8 cellular contexts compared by ENCODE assay signal in the genomic region with DNA sequence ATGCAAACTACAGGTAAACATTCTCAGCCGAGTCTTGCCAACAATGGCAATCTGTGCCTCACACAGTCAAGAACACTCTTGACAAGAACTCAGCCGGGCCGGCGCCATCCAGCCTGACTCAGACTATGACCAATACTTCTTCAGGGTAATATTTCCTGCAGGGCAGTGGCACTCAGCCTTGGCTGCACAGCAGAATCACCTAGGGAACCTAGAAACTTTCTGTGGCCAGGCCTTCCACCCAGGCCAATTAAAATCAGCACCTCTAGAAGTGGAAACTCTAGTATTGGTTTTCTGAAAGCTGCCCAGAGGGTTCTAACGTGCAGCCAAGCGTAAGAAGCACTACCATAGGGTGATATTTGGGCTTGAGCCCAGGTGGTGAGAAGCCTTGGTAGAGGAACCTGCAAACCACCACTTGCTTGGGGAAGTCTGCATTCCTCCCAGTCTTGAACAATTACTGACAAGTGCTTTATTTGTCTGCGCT.
DNase-seq lines count a peak whose midpoint lies in the region; ATAC-seq and TF ChIP-seq lines count a peak whose summit lies in the region.

No MANE protein-coding gene starts in this region.

- H3K9me3 ChIP-seq in aorta (ENCODE audit: control insufficient read depth, low read length): no peaks in the 10 kb centered on the region

- intact Hi-C loops in aorta (cut with DNase I): no loop called here

- ATAC-seq in aorta (ENCODE audit: low FRiP score): no peak
- no peak for ATAC-seq in GM21360 (IDR thresholded peaks at IDR 0.05; ENCODE audit: unreplicated experiment)

- no peaks in the 10 kb centered on the region for H3K27me3 ChIP-seq in aorta (ENCODE audit: control insufficient read depth in 1 of 2, insufficient read depth in 2 of 2, low read length in 1 of 2)

- TF ChIP-seq EP300 in Ishikawa (IDR thresholded peaks at IDR 0.05; ENCODE audit: borderline replicate concordance): peak; percentile 49; the same call in 1 of the 2 replicates

- 41 to 46% methylated on average over 7 of the region's 7 CpGs for WGBS in aorta, 2 donors

- no peaks in the 10 kb centered on the region for H3K36me3 ChIP-seq in aorta (ENCODE audit: control insufficient read depth in 1 of 2, insufficient read depth in 2 of 2, low read length in 1 of 2)

- H3K4me1 ChIP-seq in aorta (ENCODE audit: control insufficient read depth in 1 of 2, insufficient read depth in 2 of 2, low read length in 2 of 2): no peaks in the 10 kb centered on the region

- H3K4me3 ChIP-seq in aorta (ENCODE audit: low read length in 2 of 2): no peak overlapping the region

- H3K27ac ChIP-seq in aorta (ENCODE audit: low read depth in 1 of 2, low read length in 2 of 2): peak overlapping the region in 1 of 2 donors; percentile 57

- no peak for TF ChIP-seq RAD21 in Ishikawa (IDR thresholded peaks at IDR 0.05; ENCODE audit: low read depth)

- peak; percentile 13 for DNase-seq in NCI-H345 (lab: John Stamatoyannopoulos, UW)
- no peak for DNase-seq in NCI-H345 treated with DMSO at 0.1 percent for 48 hours (lab: John Stamatoyannopoulos, UW; ENCODE audit: unreplicated experiment)
- DNase-seq in dermis blood vessel endothelial cell: peak; percentile 85
- peak; percentile 64 to 81 for DNase-seq in aorta
- no peak for DNase-seq in superior temporal gyrus (ENCODE audit: extremely low spot score)
- DNase-seq in activated effector memory CD4-positive, alpha-beta T cell treated with Interleukin-2 at 50 U/mL for 16 hours: no peak

TF ChIP-seq in Ishikawa, 13 proteins besides CTCF, POLR2A, EP300 and RAD21:
- TF ChIP-seq NFIC (IDR thresholded peaks at IDR 0.05) (peak; percentile 73), REST (IDR thresholded peaks at IDR 0.05; ENCODE audit: low read depth) (peak; percentile 45; the same call in 1 of the 2 replicates), YY1 (IDR thresholded peaks at IDR 0.05; ENCODE audit: low read depth) (no peak), TCF12 (IDR thresholded peaks at IDR 0.05; ENCODE audit: low read depth) (peak; percentile 74), TEAD4 (IDR thresholded peaks at IDR 0.05) (peak; percentile 71)

Comparison
In these comparisons a context has a peak if more than half of its experiments do, and no peak if none do; other contexts are left out.
1. DNase-seq: peak in NCI-H345 (single experiment), dermis blood vessel endothelial cell (single experiment) and aorta (2 of 2); none in NCI-H345 treated with DMSO at 0.1 percent for 48 hours (single experiment), superior temporal gyrus (single experiment) and activated effector memory CD4-positive, alpha-beta T cell treated with Interleukin-2 at 50 U/mL for 16 hours (single experiment).